ENCODE assay signal across 9 cellular contexts in genomic region chr11:33039274-33040126, GRCh38. TPM values are rescaled to one million over a fixed set of nuclear protein-coding genes. Genes with fewer than 3 reads are reported as not detected.
DNase-seq lines count a peak whose midpoint lies in the region; ATAC-seq and FAIRE-seq lines count a peak whose summit lies in the region.
"Had no signal": no experiment of that assay in that cellular context is flagged by ENCODE, and none has a peak within 500 bp of the region (broad histone marks: within the 10 kb centered on the region; RNA-seq: fewer than 3 reads in every experiment).

A gene with protein sequence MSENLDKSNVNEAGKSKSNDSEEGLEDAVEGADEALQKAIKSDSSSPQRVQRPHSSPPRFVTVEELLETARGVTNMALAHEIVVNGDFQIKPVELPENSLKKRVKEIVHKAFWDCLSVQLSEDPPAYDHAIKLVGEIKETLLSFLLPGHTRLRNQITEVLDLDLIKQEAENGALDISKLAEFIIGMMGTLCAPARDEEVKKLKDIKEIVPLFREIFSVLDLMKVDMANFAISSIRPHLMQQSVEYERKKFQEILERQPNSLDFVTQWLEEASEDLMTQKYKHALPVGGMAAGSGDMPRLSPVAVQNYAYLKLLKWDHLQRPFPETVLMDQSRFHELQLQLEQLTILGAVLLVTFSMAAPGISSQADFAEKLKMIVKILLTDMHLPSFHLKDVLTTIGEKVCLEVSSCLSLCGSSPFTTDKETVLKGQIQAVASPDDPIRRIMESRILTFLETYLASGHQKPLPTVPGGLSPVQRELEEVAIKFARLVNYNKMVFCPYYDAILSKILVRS (plus strand): TSS chr11:33039572. CDS start chr11:33043774, 4,202 bp downstream.

- peaks cover 12% of the 10 kb centered on the region for H3K27me3 Mint-ChIP-seq in activated CD4-positive, alpha-beta T cell treated with anti-CD3 and anti-CD28 coated beads, Interleukin-2, amount 10 ng/mL, durations not matched to agents 24 days and 14 days
- H3K27me3 Mint-ChIP-seq in dendritic cell treated with granulocyte-macrophage colony-stimulating factor and Interleukin-4, amounts not matched to agents 40 ng/mL and 50 ng/mL, for 4 days, result peaks cover 1% of the 10 kb centered on the region

- H4K20me1 ChIP-seq in BLaER1, result no peaks in the 10 kb centered on the region

- H3K9ac ChIP-seq in BLaER1, result peak within 1 kb of the TSS; percentile 98

- peak; percentile 77 for ATAC-seq in HG03439 (IDR thresholded peaks at IDR 0.05; ENCODE audit: unreplicated experiment)

- H3K27ac Mint-ChIP-seq in activated CD4-positive, alpha-beta T cell treated with anti-CD3 and anti-CD28 coated beads, Interleukin-2, amount 10 ng/mL, durations not matched to agents 24 days and 14 days, result peak within 1 kb of the TSS; percentile 93
- peak within 1 kb of the TSS; percentile 98 for H3K27ac Mint-ChIP-seq in dendritic cell treated with granulocyte-macrophage colony-stimulating factor and Interleukin-4, amounts not matched to agents 40 ng/mL and 50 ng/mL, for 4 days

- peak within 1 kb of the TSS; percentile 98 for H3K27ac ChIP-seq in BLaER1

- intact Hi-C loops in activated CD4-positive, alpha-beta T cell treated with anti-CD3 and anti-CD28 coated beads, Interleukin-2, amount 10 ng/mL, durations not matched to agents 24 days and 14 days (cut with micrococcal nuclease), result loop anchor here (1.0 to 5.0 kb wide), 7 partner anchors 24 to 455 kb away; partner anchors contain the start of genes CSTF3, HIPK3, PRRG4 and QSER1
- intact Hi-C loops in dendritic cell treated with granulocyte-macrophage colony-stimulating factor and Interleukin-4, amounts not matched to agents 40 ng/mL and 50 ng/mL, for 4 days (cut with micrococcal nuclease), result loop anchor here (1.0 kb wide), 1 partner anchor 122 kb away; the partner anchor contains the start of gene CSTF3

- H3K4me2 ChIP-seq in BLaER1, result peak within 1 kb of the TSS; percentile 94

- H3K36me3 Mint-ChIP-seq in activated CD4-positive, alpha-beta T cell treated with anti-CD3 and anti-CD28 coated beads, Interleukin-2, amount 10 ng/mL, durations not matched to agents 24 days and 14 days (ENCODE audit: low read depth), result peaks cover 12% of the 10 kb centered on the region
- H3K36me3 Mint-ChIP-seq in dendritic cell treated with granulocyte-macrophage colony-stimulating factor and Interleukin-4, amounts not matched to agents 40 ng/mL and 50 ng/mL, for 4 days (ENCODE audit: low read depth), result peaks cover 30% of the 10 kb centered on the region

- H3K4me1 ChIP-seq in BLaER1, result peaks cover 20% of the 10 kb centered on the region

- peak within 1 kb of the TSS; percentile 93 for H3K4me3 Mint-ChIP-seq in activated CD4-positive, alpha-beta T cell treated with anti-CD3 and anti-CD28 coated beads, Interleukin-2, amount 10 ng/mL, durations not matched to agents 24 days and 14 days
- H3K4me3 Mint-ChIP-seq in dendritic cell treated with granulocyte-macrophage colony-stimulating factor and Interleukin-4, amounts not matched to agents 40 ng/mL and 50 ng/mL, for 4 days, result peak within 1 kb of the TSS; percentile 84

- H3K4me1 Mint-ChIP-seq in activated CD4-positive, alpha-beta T cell treated with anti-CD3 and anti-CD28 coated beads, Interleukin-2, amount 10 ng/mL, durations not matched to agents 24 days and 14 days, result peaks cover 21% of the 10 kb centered on the region
- H3K4me1 Mint-ChIP-seq in dendritic cell treated with granulocyte-macrophage colony-stimulating factor and Interleukin-4, amounts not matched to agents 40 ng/mL and 50 ng/mL, for 4 days (ENCODE audit: low read depth), result peaks cover 36% of the 10 kb centered on the region

- peak within 1 kb of the TSS; percentile 99 for H3K4me3 ChIP-seq in BLaER1

- FAIRE-seq in GM19239 (lab: Jason Lieb, UNC), result peak; percentile 90
- FAIRE-seq: islet of Langerhans had no signal

- no peaks in the 10 kb centered on the region for H3K9me3 Mint-ChIP-seq in activated CD4-positive, alpha-beta T cell treated with anti-CD3 and anti-CD28 coated beads, Interleukin-2, amount 10 ng/mL, durations not matched to agents 24 days and 14 days
- H3K9me3 Mint-ChIP-seq in dendritic cell treated with granulocyte-macrophage colony-stimulating factor and Interleukin-4, amounts not matched to agents 40 ng/mL and 50 ng/mL, for 4 days, result no peaks in the 10 kb centered on the region

- DNase-seq in GM19239 (ENCODE audit: insufficient read length, low spot score) (peak; percentile 64), NCI-H510A treated with DMSO at 0.1 percent for 48 hours (lab: John Stamatoyannopoulos, UW) (peak; percentile 86), left kidney (ENCODE audit: low read depth, low spot score) (peak; percentile 98)
- peak; percentile 94 for DNase-seq in activated CD4-positive, alpha-beta T cell treated with anti-CD3 and anti-CD28 coated beads, Interleukin-2, amount 10 ng/mL, durations not matched to agents 24 days and 14 days
- DNase-seq in stimulated activated CD4-positive, alpha-beta T cell treated with anti-CD3 and anti-CD28 coated beads, Interleukin-2, amount 100 ng/mL, for 24 hours, result peak; percentile 83 to 84

- peaks cover 16% of the 10 kb centered on the region for H3K36me3 ChIP-seq in BLaER1

- H3K27me3 ChIP-seq in BLaER1, result no peaks in the 10 kb centered on the region

- no peaks in the 10 kb centered on the region for H3K9me3 ChIP-seq in BLaER1

RNA-seq across cellular contexts. Expression of the gene that starts here (rescaled TPM):
- 12.5 and 14.4 TPM in 2 replicates for total RNA-seq in activated CD4-positive, alpha-beta T cell treated with anti-CD3 and anti-CD28 coated beads, Interleukin-2, amount 10 ng/mL, durations not matched to agents 24 days and 14 days

Comparison
In these comparisons a context has a peak if more than half of its experiments do, and no peak if none do; other contexts are left out.
1. Peak in every context shown above with its lines: DNase-seq, ATAC-seq, H3K4me3 ChIP-seq and H3K27ac ChIP-seq.